1 cellular context compared by ENCODE assay signal in genomic region chr19:45973564-45974338, GRCh38.
A peak's percentile ranks its signal among the peaks of the same experiment; 100 is the strongest.
TF ChIP-seq lines count a peak whose summit lies in the region.

A gene with protein sequence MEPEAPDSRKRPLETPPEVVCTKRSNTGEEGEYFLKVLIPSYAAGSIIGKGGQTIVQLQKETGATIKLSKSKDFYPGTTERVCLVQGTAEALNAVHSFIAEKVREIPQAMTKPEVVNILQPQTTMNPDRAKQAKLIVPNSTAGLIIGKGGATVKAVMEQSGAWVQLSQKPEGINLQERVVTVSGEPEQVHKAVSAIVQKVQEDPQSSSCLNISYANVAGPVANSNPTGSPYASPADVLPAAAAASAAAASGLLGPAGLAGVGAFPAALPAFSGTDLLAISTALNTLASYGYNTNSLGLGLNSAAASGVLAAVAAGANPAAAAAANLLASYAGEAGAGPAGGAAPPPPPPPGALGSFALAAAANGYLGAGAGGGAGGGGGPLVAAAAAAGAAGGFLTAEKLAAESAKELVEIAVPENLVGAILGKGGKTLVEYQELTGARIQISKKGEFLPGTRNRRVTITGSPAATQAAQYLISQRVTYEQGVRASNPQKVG (minus strand): TSS chr19:45973865. CDS start chr19:45973351, 514 bp downstream.

TF ChIP-seq in K562, 482 proteins besides CTCF, POLR2A, EP300 and RAD21 (continues in another document):
- TF ChIP-seq, protein P1, sequence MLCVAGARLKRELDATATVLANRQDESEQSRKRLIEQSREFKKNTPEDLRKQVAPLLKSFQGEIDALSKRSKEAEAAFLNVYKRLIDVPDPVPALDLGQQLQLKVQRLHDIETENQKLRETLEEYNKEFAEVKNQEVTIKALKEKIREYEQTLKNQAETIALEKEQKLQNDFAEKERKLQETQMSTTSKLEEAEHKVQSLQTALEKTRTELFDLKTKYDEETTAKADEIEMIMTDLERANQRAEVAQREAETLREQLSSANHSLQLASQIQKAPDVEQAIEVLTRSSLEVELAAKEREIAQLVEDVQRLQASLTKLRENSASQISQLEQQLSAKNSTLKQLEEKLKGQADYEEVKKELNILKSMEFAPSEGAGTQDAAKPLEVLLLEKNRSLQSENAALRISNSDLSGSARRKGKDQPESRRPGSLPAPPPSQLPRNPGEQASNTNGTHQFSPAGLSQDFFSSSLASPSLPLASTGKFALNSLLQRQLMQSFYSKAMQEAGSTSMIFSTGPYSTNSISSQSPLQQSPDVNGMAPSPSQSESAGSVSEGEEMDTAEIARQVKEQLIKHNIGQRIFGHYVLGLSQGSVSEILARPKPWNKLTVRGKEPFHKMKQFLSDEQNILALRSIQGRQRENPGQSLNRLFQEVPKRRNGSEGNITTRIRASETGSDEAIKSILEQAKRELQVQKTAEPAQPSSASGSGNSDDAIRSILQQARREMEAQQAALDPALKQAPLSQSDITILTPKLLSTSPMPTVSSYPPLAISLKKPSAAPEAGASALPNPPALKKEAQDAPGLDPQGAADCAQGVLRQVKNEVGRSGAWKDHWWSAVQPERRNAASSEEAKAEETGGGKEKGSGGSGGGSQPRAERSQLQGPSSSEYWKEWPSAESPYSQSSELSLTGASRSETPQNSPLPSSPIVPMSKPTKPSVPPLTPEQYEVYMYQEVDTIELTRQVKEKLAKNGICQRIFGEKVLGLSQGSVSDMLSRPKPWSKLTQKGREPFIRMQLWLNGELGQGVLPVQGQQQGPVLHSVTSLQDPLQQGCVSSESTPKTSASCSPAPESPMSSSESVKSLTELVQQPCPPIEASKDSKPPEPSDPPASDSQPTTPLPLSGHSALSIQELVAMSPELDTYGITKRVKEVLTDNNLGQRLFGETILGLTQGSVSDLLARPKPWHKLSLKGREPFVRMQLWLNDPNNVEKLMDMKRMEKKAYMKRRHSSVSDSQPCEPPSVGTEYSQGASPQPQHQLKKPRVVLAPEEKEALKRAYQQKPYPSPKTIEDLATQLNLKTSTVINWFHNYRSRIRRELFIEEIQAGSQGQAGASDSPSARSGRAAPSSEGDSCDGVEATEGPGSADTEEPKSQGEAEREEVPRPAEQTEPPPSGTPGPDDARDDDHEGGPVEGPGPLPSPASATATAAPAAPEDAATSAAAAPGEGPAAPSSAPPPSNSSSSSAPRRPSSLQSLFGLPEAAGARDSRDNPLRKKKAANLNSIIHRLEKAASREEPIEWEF (CRISPR knock-in tag; IDR thresholded peaks at IDR 0.05): no peak
- no peak for TF ChIP-seq CEBPG (CRISPR knock-in tag; IDR thresholded peaks at IDR 0.05)
- no peak for TF ChIP-seq CEBPG (tag; conservative IDR thresholded peaks at IDR 0.05 in 1 of 2, IDR thresholded peaks at IDR 0.05 in 1 of 2)
- TF ChIP-seq HNRNPK (IDR thresholded peaks at IDR 0.05; ENCODE audit: low read depth, low read length, poor library complexity, severe bottlenecking): no peak
- no peak for TF ChIP-seq MTA1 (IDR thresholded peaks at IDR 0.05; ENCODE audit: borderline replicate concordance)
- no peak for TF ChIP-seq CBX2 (IDR thresholded peaks at IDR 0.05; ENCODE audit: insufficient read depth, low read length, poor library complexity, severe bottlenecking)
- no peak for TF ChIP-seq HMBOX1 (IDR thresholded peaks at IDR 0.05)
- no peak for TF ChIP-seq ZNF253 (CRISPR knock-in tag; conservative IDR thresholded peaks at IDR 0.05)
- no peak for TF ChIP-seq RBBP5 (IDR thresholded peaks at IDR 0.05; ENCODE audit: borderline replicate concordance, insufficient read depth, low read length, poor library complexity, severe bottlenecking)
- TF ChIP-seq TFAM (CRISPR knock-in tag; conservative IDR thresholded peaks at IDR 0.05): no peak
- TF ChIP-seq XRCC4 (IDR thresholded peaks at IDR 0.05; ENCODE audit: extremely low read depth, insufficient read depth, insufficient read length): no peak
- TF ChIP-seq, protein P2, sequence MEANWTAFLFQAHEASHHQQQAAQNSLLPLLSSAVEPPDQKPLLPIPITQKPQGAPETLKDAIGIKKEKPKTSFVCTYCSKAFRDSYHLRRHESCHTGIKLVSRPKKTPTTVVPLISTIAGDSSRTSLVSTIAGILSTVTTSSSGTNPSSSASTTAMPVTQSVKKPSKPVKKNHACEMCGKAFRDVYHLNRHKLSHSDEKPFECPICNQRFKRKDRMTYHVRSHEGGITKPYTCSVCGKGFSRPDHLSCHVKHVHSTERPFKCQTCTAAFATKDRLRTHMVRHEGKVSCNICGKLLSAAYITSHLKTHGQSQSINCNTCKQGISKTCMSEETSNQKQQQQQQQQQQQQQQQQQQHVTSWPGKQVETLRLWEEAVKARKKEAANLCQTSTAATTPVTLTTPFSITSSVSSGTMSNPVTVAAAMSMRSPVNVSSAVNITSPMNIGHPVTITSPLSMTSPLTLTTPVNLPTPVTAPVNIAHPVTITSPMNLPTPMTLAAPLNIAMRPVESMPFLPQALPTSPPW (CRISPR knock-in tag; IDR thresholded peaks at IDR 0.05): 0 out of 2 replicates have a peak, but pooled peaks have one; percentile 10
- no peak for TF ChIP-seq ZMIZ1 (IDR thresholded peaks at IDR 0.05; ENCODE audit: low read depth in 2 of 2, low read length in 2 of 2)
- TF ChIP-seq RFX7 (CRISPR knock-in tag; IDR thresholded peaks at IDR 0.05): no peak
- no peak for TF ChIP-seq ARID2 (IDR thresholded peaks at IDR 0.05)
- no peak for TF ChIP-seq GATAD2B (IDR thresholded peaks at IDR 0.05; ENCODE audit: borderline replicate concordance)
- 0 out of 2 replicates have a peak, but pooled peaks have one; percentile 48 for TF ChIP-seq ZBTB7A (IDR thresholded peaks at IDR 0.05; ENCODE audit: borderline replicate concordance, control insufficient read depth, low read depth, low read length)
- no peak for TF ChIP-seq RNF219 (CRISPR knock-in tag; IDR thresholded peaks at IDR 0.05)
- no peak for TF ChIP-seq BHLHE40 (IDR thresholded peaks at IDR 0.05; ENCODE audit: low read length)
- TF ChIP-seq BMI1 (IDR thresholded peaks at IDR 0.05; ENCODE audit: low read length): no peak
- TF ChIP-seq POLR2AphosphoS5 (IDR thresholded peaks at IDR 0.05; ENCODE audit: control insufficient read depth, insufficient read depth, low read depth, low read length): no peak
- TF ChIP-seq NFIC (IDR thresholded peaks at IDR 0.05): no peak
- no peak for TF ChIP-seq HES1 (IDR thresholded peaks at IDR 0.05; ENCODE audit: low read depth)
- TF ChIP-seq, protein P3, sequence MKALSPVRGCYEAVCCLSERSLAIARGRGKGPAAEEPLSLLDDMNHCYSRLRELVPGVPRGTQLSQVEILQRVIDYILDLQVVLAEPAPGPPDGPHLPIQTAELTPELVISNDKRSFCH (CRISPR knock-in tag; IDR thresholded peaks at IDR 0.05): no peak
- TF ChIP-seq, protein P3 (tag; IDR thresholded peaks at IDR 0.05): no peak
- no peak for TF ChIP-seq ZBTB12 (CRISPR knock-in tag; IDR thresholded peaks at IDR 0.05)
- no peak for TF ChIP-seq TSHZ1 (CRISPR knock-in tag; IDR thresholded peaks at IDR 0.05)
